8 cellular contexts compared by ENCODE assay signal in genomic region chr5:150356575-150357284, GRCh38. TPM values are rescaled to one million over a fixed set of nuclear protein-coding genes. Genes with fewer than 3 reads are reported as not detected.
DNase-seq lines count a peak whose midpoint lies in the region; ATAC-seq and TF ChIP-seq lines count a peak whose summit lies in the region.

No MANE protein-coding gene starts in this region.

- H3K4ac ChIP-seq in trophoblast cell (ENCODE audit: low read depth, low read length), result no peak overlapping the region

- DNase-seq in DND-41, result no peak
- no peak for DNase-seq in Peyer's patch
- no peak for DNase-seq in esophagus muscularis mucosa (ENCODE audit: extremely low spot score)
- DNase-seq in trophoblast cell, result no peak
- no peak for DNase-seq in omental fat pad (ENCODE audit: low spot score)
- DNase-seq in GM19240 (ENCODE audit: insufficient read length, low spot score), result no peak

- peaks cover 11% of the 10 kb centered on the region for H3K79me1 ChIP-seq in trophoblast cell (ENCODE audit: low read length)

- H2BK5ac ChIP-seq in trophoblast cell (ENCODE audit: low read depth, low read length, poor library complexity), result no peak overlapping the region

- intact Hi-C loops in esophagus muscularis mucosa (cut with DNase I), result loop anchor here (10.0 kb wide), 1 partner anchor 112 kb away; no protein-coding TSS in a partner anchor

- H3K23ac ChIP-seq in trophoblast cell (ENCODE audit: low read length), result no peak overlapping the region

- no peak overlapping the region for H2BK120ac ChIP-seq in trophoblast cell (ENCODE audit: insufficient read depth, low read length, poor library complexity)

- H3K4me2 ChIP-seq in DND-41 (ENCODE audit: insufficient read depth, low read length) (peak overlapping the region; percentile 68), trophoblast cell (ENCODE audit: low read length) (peak overlapping the region; percentile 45)

- H2AK5ac ChIP-seq in trophoblast cell (ENCODE audit: low read length), result no peak overlapping the region

- TF ChIP-seq POLR2A in Peyer's patch (IDR thresholded peaks at IDR 0.05), result no peak
- TF ChIP-seq POLR2A in esophagus muscularis mucosa (IDR thresholded peaks at IDR 0.05; ENCODE audit: low read depth), result no peak

- no peak for ATAC-seq in DND-41 (ENCODE audit: insufficient read depth, low read depth)
- no peak for ATAC-seq in GM18861 (IDR thresholded peaks at IDR 0.05; ENCODE audit: unreplicated experiment)
- ATAC-seq in omental fat pad (ENCODE audit: low FRiP score), result no peak
- no peak for ATAC-seq in HG03159 (IDR thresholded peaks at IDR 0.05; ENCODE audit: unreplicated experiment)

- H2BK12ac ChIP-seq in trophoblast cell (ENCODE audit: low read length), result no peak overlapping the region

- H4K91ac ChIP-seq in trophoblast cell (ENCODE audit: low read depth, low read length), result no peak overlapping the region

- WGBS in esophagus muscularis mucosa, result 61% methylated on average over 10 of the region's 10 CpGs
- WGBS in trophoblast cell (ENCODE audit: extremely low coverage, insufficient coverage, insufficient read length), result no CpG with 5 or more reads among the region's 10 CpGs

- H3K9me3 ChIP-seq in DND-41 (ENCODE audit: insufficient read depth, low read length, severe bottlenecking) (no peaks in the 10 kb centered on the region), Peyer's patch (no peaks in the 10 kb centered on the region), esophagus muscularis mucosa (no peaks in the 10 kb centered on the region), trophoblast cell (ENCODE audit: insufficient read depth, low read depth, low read length) (no peaks in the 10 kb centered on the region)

- peaks cover 3% of the 10 kb centered on the region for H3K27me3 ChIP-seq in DND-41 (ENCODE audit: insufficient read depth, low read length, poor library complexity)
- no peaks in the 10 kb centered on the region for H3K27me3 ChIP-seq in Peyer's patch
- peaks cover 0 to 5% (median 0%) of the 10 kb centered on the region in 4 donors for H3K27me3 ChIP-seq in esophagus muscularis mucosa
- H3K27me3 ChIP-seq in trophoblast cell (ENCODE audit: insufficient read depth, low read length), result no peaks in the 10 kb centered on the region

- TF ChIP-seq CTCF in DND-41 (IDR thresholded peaks at IDR 0.05; ENCODE audit: borderline replicate concordance, extremely low read depth, low read length, poor library complexity, severe bottlenecking), result no peak
- no peak for TF ChIP-seq CTCF in Peyer's patch (IDR thresholded peaks at IDR 0.05)
- TF ChIP-seq CTCF in esophagus muscularis mucosa (IDR thresholded peaks at IDR 0.05), result no peak
- no peak for TF ChIP-seq CTCF in omental fat pad (IDR thresholded peaks at IDR 0.05)

- no peak overlapping the region for H3K9ac ChIP-seq in DND-41 (ENCODE audit: low read depth, low read length)
- H3K9ac ChIP-seq in trophoblast cell (ENCODE audit: low read length), result no peak overlapping the region

- H3K27ac ChIP-seq in DND-41 (ENCODE audit: low read length), result peak overlapping the region; percentile 40; the same call in 1 of the 2 replicates
- H3K27ac ChIP-seq in Peyer's patch, result peak overlapping the region; percentile 24 to 81 (median 65)
- H3K27ac ChIP-seq in esophagus muscularis mucosa (replicated peaks in 1 of 4), result peak overlapping the region in 3 of 4 donors; percentile 56 to 70 (median 64)
- H3K27ac ChIP-seq in trophoblast cell (ENCODE audit: low read depth, low read length), result no peak overlapping the region

- H3K36me3 ChIP-seq in DND-41 (ENCODE audit: insufficient read depth, low read length) (peaks cover 25% of the 10 kb centered on the region), Peyer's patch (peaks cover 0 to 10% (median 0%) of the 10 kb centered on the region in 3 donors), esophagus muscularis mucosa (peaks cover 7 to 22% (median 13%) of the 10 kb centered on the region in 4 donors), trophoblast cell (ENCODE audit: control insufficient read depth in 1 of 2, insufficient read depth in 2 of 2, low read length in 2 of 2) (peaks cover 5 to 9% of the 10 kb centered on the region in 2 experiments)

- peaks cover 30% of the 10 kb centered on the region for H3K4me1 ChIP-seq in DND-41 (ENCODE audit: insufficient read depth, low read length)
- peaks cover 7 to 20% (median 7%) of the 10 kb centered on the region in 4 donors for H3K4me1 ChIP-seq in Peyer's patch
- peaks cover 15 to 26% (median 20%) of the 10 kb centered on the region in 4 donors for H3K4me1 ChIP-seq in esophagus muscularis mucosa
- peaks cover 23 to 25% of the 10 kb centered on the region in 2 experiments for H3K4me1 ChIP-seq in trophoblast cell (ENCODE audit: control insufficient read depth in 1 of 2, insufficient read depth in 2 of 2, low read length in 2 of 2)

- no peak for TF ChIP-seq EP300 in esophagus muscularis mucosa (IDR thresholded peaks at IDR 0.05)

- peaks cover 22% of the 10 kb centered on the region; the same call in 1 of the 2 replicates for H4K20me1 ChIP-seq in DND-41 (ENCODE audit: insufficient read depth, low read length)

- no peak overlapping the region for H4K12ac ChIP-seq in trophoblast cell (ENCODE audit: low read depth, low read length)

- H2AFZ ChIP-seq in DND-41 (ENCODE audit: low read depth, low read length) (peak overlapping the region; percentile 97), trophoblast cell (ENCODE audit: insufficient read depth, low read length, poor library complexity) (peak overlapping the region; percentile 4)

- H3K4me3 ChIP-seq in DND-41 (ENCODE audit: low read depth in 1 of 2, low read length in 2 of 2), result peak overlapping the region in 1 of 2 experiments; percentile 90; a peak in 2 of 4 replicates
- H3K4me3 ChIP-seq in Peyer's patch, result peak overlapping the region; percentile 71 to 95 (median 86)
- peak overlapping the region; percentile 65 to 94 (median 70) for H3K4me3 ChIP-seq in esophagus muscularis mucosa
- no peak overlapping the region for H3K4me3 ChIP-seq in trophoblast cell (ENCODE audit: low read depth, low read length)

- H3K79me2 ChIP-seq in DND-41 (ENCODE audit: insufficient read depth, low read length) (peaks cover 42% of the 10 kb centered on the region), trophoblast cell (ENCODE audit: control insufficient read depth, insufficient read depth, low read length, poor library complexity) (peaks cover 11% of the 10 kb centered on the region)

- peak overlapping the region; percentile 67 for H4K8ac ChIP-seq in trophoblast cell (ENCODE audit: low read depth, low read length)

- no peak overlapping the region for H3K18ac ChIP-seq in trophoblast cell (ENCODE audit: low read length)

- peak overlapping the region; percentile 20 for H3K14ac ChIP-seq in trophoblast cell (ENCODE audit: low read length)

RNA-seq across cellular contexts. Expression of gene TCOF1, which starts 0.8 kb away (rescaled TPM):
- total RNA-seq in Peyer's patch, result 10 to 100 TPM; 19.4 to 85.0 (median 28.2) TPM
- 10 to 100 TPM; 27.4 to 46.0 (median 36.3) TPM for total RNA-seq in esophagus muscularis mucosa
- 38.5 and 40.8 TPM in 2 replicates for polyA plus RNA-seq in trophoblast cell (2013)
- total RNA-seq in omental fat pad, result 10 to 100 TPM; 17.5 to 36.5 (median 20.3) TPM

RNA-seq across cellular contexts. Expression of gene ARSI, which starts 54.0 kb away (rescaled TPM):
- total RNA-seq in Peyer's patch, result not detected
- total RNA-seq in esophagus muscularis mucosa, result 10 to 100 TPM in 3 of 4 donors, 1 to 10 TPM in 1; 5.8 to 20.6 (median 10.1) TPM
- 5.1 and 5.3 TPM in 2 replicates for polyA plus RNA-seq in trophoblast cell (2013)
- total RNA-seq in omental fat pad, result 10 to 100 TPM in 1 of 4 donors, 1 to 10 TPM in 2, under 1 TPM in 1; 0.69 to 43.1 (median 3.6) TPM

RNA-seq across cellular contexts. Expression of gene CD74, which starts 56.0 kb away (rescaled TPM):
- 1,000 to 10,000 TPM in 2 of 4 donors, 100 to 1,000 TPM in 2; 759 to 2,006 (median 1,183) TPM for total RNA-seq in Peyer's patch
- 100 to 1,000 TPM; 270 to 595 (median 555) TPM for total RNA-seq in esophagus muscularis mucosa
- polyA plus RNA-seq in trophoblast cell (2013), result 50.4 and 50.6 TPM in 2 replicates
- total RNA-seq in omental fat pad, result 100 to 1,000 TPM; 188 to 705 (median 639) TPM
